Comparison of ENCODE assay signal across 9 cellular contexts in the genomic region with DNA sequence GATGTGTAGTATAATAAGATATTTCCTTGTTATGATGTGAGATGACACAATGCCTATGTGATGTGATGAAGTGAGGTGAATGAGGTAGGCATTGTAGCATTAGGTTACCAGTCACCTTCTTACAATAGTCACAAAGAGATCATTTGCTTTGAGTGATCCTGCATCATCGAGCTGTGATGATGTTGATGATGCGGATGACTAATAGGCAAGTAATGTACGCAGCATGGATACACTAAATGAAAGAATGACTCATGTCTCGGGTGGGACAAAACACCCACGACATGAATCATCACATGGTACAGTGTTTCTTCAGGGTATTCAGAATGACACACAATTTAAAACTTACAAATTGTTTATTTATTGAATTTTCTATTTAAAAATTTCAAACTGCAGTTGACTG.
A peak's percentile ranks its signal among the peaks of the same experiment; 100 is the strongest.
DNase-seq lines count a peak whose midpoint lies in the region; ATAC-seq and TF ChIP-seq lines count a peak whose summit lies in the region.
"Had no signal": no experiment of that assay in that cellular context is flagged by ENCODE, and none has a peak within 500 bp of the region (broad histone marks: within the 10 kb centered on the region; RNA-seq: fewer than 3 reads in every experiment).

No MANE protein-coding gene starts in this region.

- peak; percentile 91 for DNase-seq in DMS53 treated with DMSO at 0.1 percent for 48 hours (lab: John Stamatoyannopoulos, UW; ENCODE audit: unreplicated experiment)
- peak; percentile 73 for DNase-seq in activated CD4-positive, alpha-beta T cell treated with anti-CD3 and anti-CD28 coated beads for 36 hours
- peak; percentile 100 for DNase-seq in fibroblast of mammary gland (ENCODE audit: low read depth)
- DNase-seq in smooth muscle cell of the brain vasculature (ENCODE audit: low read depth, low spot score) = peak; percentile 91
- DNase-seq in NCI-H1092 treated with DMSO at 0.1 percent for 48 hours (lab: John Stamatoyannopoulos, UW) = no peak
- DNase-seq: right lobe of liver had no signal

- H3K9me3 Mint-ChIP-seq in activated CD4-positive, alpha-beta T cell treated with anti-CD3 and anti-CD28 coated beads for 36 hours (ENCODE audit: low read depth) = no peaks in the 10 kb centered on the region

- peaks cover 3% of the 10 kb centered on the region for H3K27me3 Mint-ChIP-seq in activated CD4-positive, alpha-beta T cell treated with anti-CD3 and anti-CD28 coated beads for 36 hours

- intact Hi-C loops in activated CD4-positive, alpha-beta T cell treated with anti-CD3 and anti-CD28 coated beads for 36 hours (cut with DNase I, micrococcal nuclease) = loop anchor here (1.0 to 10.0 kb wide), 5 partner anchors 19 to 1802 kb away; no protein-coding TSS in a partner anchor

- CTCF ChIA-PET in activated CD4-positive, alpha-beta T cell treated with anti-CD3 and anti-CD28 coated beads for 36 hours (lab: Charles Lee) = interaction anchor here (0.6 kb wide), 1 partner anchor 9 kb away, joined by 4 read pairs; no protein-coding TSS in a partner anchor

- no peak for TF ChIP-seq CTCF in fibroblast of mammary gland (conservative IDR thresholded peaks at IDR 0.05; ENCODE audit: control insufficient read depth, insufficient read depth, low read depth, low read length)

- H3K4me3 ChIP-seq in fibroblast of mammary gland (ENCODE audit: control insufficient read depth, low read depth, low read length) = peak overlapping the region; percentile 18
- H3K4me3 ChIP-seq: right lobe of liver had no signal

- H3K4me3 Mint-ChIP-seq in activated CD4-positive, alpha-beta T cell treated with anti-CD3 and anti-CD28 coated beads for 36 hours = no peak overlapping the region

- no peaks in the 10 kb centered on the region for H3K36me3 Mint-ChIP-seq in activated CD4-positive, alpha-beta T cell treated with anti-CD3 and anti-CD28 coated beads for 36 hours (ENCODE audit: low read depth)

- POLR2A ChIA-PET in activated CD4-positive, alpha-beta T cell treated with anti-CD3 and anti-CD28 coated beads for 36 hours (lab: Charles Lee) = interaction anchor here (0.6 to 1.1 kb wide), 2 partner anchors 19 to 157 kb away, joined by 3 to 4 read pairs; no protein-coding TSS in a partner anchor

- ATAC-seq in HG03342 (IDR thresholded peaks at IDR 0.05; ENCODE audit: unreplicated experiment) = peak; percentile 65
- ATAC-seq in activated CD4-positive, alpha-beta T cell treated with anti-CD3 and anti-CD28 coated beads for 36 hours = peak; percentile 100
- no peak for ATAC-seq in HG03135 (IDR thresholded peaks at IDR 0.05; ENCODE audit: unreplicated experiment)
- no peak for ATAC-seq in HG02763 (IDR thresholded peaks at IDR 0.05; ENCODE audit: unreplicated experiment)

- H3K4me1 Mint-ChIP-seq in activated CD4-positive, alpha-beta T cell treated with anti-CD3 and anti-CD28 coated beads for 36 hours = peaks cover 19% of the 10 kb centered on the region

- no peak overlapping the region for H3K27ac Mint-ChIP-seq in activated CD4-positive, alpha-beta T cell treated with anti-CD3 and anti-CD28 coated beads for 36 hours

Comparison
In these comparisons a context has a peak if more than half of its experiments do, and no peak if none do; other contexts are left out.
1. ATAC-seq: peak in HG03342 (single experiment) and activated CD4-positive, alpha-beta T cell treated with anti-CD3 and anti-CD28 coated beads for 36 hours (single experiment); none in HG03135 (single experiment) and HG02763 (single experiment).